Comparison of ENCODE assay signal across 2 cellular contexts in the genomic region with DNA sequence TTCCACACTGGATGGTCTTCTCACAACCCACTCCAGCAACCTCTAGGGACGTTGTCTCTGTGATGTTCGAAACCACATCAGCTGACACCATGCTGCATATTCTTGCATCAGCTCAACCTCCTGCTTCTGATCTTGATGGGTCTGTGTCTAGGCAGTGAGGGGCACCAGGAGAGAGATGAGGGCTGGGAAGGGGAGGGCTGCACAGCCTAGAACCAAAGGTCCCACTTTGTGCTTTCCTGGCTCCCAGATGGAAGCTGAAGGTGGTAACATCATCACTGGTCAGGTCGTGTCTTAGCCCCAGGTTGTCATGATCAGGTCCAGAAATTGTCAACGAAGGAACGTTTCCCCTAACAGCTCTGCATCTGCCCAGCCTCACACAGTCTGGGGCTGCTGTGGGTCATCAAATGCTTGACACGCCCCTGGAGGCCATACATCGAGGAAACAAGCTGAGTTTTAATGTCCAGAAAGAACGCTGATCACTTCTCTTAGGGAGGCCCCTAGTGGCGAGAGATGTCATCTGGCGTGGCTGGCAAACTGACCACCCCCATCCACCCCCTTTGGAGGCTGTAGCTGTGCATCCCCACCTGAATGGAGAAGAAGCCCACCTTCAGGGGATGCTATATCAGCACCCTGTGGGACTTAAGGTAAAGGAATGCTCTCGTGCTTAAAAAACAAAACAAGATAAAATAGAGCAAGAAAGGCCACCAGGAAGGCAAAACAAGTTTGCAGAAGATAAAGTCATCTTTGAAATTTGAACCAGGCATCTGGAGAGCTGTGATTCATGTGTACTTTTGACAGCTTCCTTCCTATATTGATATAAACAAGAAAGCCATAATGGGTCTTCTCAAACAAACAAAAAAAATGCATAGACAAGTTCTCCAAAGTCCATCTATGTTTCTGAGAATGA.
A peak's percentile ranks its signal among the peaks of the same experiment; 100 is the strongest.
TF ChIP-seq lines count a peak whose summit lies in the region.

No MANE protein-coding gene starts in this region.

TF ChIP-seq in HCT116, 20 proteins besides CTCF, POLR2A, EP300 and RAD21:
- TF ChIP-seq MAX (IDR thresholded peaks at IDR 0.05) (peak; percentile 26), POLR2AphosphoS5 (IDR thresholded peaks at IDR 0.05; ENCODE audit: low read depth, low read length) (0 out of 2 replicates have a peak, but pooled peaks have one; percentile 26), CEBPB (IDR thresholded peaks at IDR 0.05; ENCODE audit: low read depth) (no peak), REST (IDR thresholded peaks at IDR 0.05; ENCODE audit: low read depth) (no peak), YY1 (IDR thresholded peaks at IDR 0.05; ENCODE audit: extremely low read depth, insufficient replicate concordance, low read depth, low read length) (peak; percentile 62)
- TF ChIP-seq, protein P1, sequence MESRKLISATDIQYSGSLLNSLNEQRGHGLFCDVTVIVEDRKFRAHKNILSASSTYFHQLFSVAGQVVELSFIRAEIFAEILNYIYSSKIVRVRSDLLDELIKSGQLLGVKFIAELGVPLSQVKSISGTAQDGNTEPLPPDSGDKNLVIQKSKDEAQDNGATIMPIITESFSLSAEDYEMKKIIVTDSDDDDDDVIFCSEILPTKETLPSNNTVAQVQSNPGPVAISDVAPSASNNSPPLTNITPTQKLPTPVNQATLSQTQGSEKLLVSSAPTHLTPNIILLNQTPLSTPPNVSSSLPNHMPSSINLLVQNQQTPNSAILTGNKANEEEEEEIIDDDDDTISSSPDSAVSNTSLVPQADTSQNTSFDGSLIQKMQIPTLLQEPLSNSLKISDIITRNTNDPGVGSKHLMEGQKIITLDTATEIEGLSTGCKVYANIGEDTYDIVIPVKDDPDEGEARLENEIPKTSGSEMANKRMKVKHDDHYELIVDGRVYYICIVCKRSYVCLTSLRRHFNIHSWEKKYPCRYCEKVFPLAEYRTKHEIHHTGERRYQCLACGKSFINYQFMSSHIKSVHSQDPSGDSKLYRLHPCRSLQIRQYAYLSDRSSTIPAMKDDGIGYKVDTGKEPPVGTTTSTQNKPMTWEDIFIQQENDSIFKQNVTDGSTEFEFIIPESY (IDR thresholded peaks at IDR 0.05; ENCODE audit: extremely low read depth, insufficient replicate concordance, low read length): peak; percentile 9
TF ChIP-seq in HCT116: peak in this region for 4.

TF ChIP-seq in H1, 55 proteins besides CTCF, POLR2A, EP300 and RAD21:
- TF ChIP-seq BCL11A (IDR thresholded peaks at IDR 0.05; ENCODE audit: low read depth in 2 of 2, low read length in 2 of 2): no peak
- no peak for TF ChIP-seq GTF2F1 (IDR thresholded peaks at IDR 0.05; ENCODE audit: borderline replicate concordance, low read depth, low read length)
- 0 out of 2 replicates have a peak, but pooled peaks have one; percentile 11 for TF ChIP-seq MAX (IDR thresholded peaks at IDR 0.05)
- TF ChIP-seq ASH2L (IDR thresholded peaks at IDR 0.05; ENCODE audit: low read length): no peak
- TF ChIP-seq HDAC2 (IDR thresholded peaks at IDR 0.05; ENCODE audit: borderline replicate concordance in 1 of 2, low read depth in 2 of 2, low read length in 2 of 2): no peak
